Comparison of ENCODE assay signal across 15 cellular contexts in genomic region chr14:60658909-60659585, GRCh38. TPM values are rescaled to one million over a fixed set of nuclear protein-coding genes. Genes with fewer than 3 reads are reported as not detected.
A peak's percentile ranks its signal among the peaks of the same experiment; 100 is the strongest.
DNase-seq lines count a peak whose midpoint lies in the region; ATAC-seq, FAIRE-seq and TF ChIP-seq lines count a peak whose summit lies in the region.
"Had no signal": no experiment of that assay in that cellular context is flagged by ENCODE, and none has a peak within 500 bp of the region (broad histone marks: within the 10 kb centered on the region; RNA-seq: fewer than 3 reads in every experiment).

No MANE protein-coding gene starts in this region.

- DNase-seq in DMS53 (lab: John Stamatoyannopoulos, UW) (peak; percentile 63), NCI-H2029 treated with DMSO at 0.1 percent for 48 hours (lab: John Stamatoyannopoulos, UW) (peak; percentile 79), WTC11 (ENCODE audit: low spot score) (no peak), MCF 10A (ENCODE audit: unreplicated experiment) (no peak), GM19239 (ENCODE audit: insufficient read length, low spot score) (no peak)
- DNase-seq: foreskin keratinocyte; stimulated activated CD4-positive, alpha-beta T cell treated with anti-CD3 and anti-CD28 coated beads, Interleukin-1b, Interleukin-23, amount 100 ng/mL, for 48 hours; T1000 had no signal

- TF ChIP-seq CTCF in WTC11 (IDR thresholded peaks at IDR 0.05) (no peak), MCF 10A (IDR thresholded peaks at IDR 0.05; ENCODE audit: unreplicated experiment) (no peak)

- POLR2A ChIA-PET in WTC11 (lab: Charles Lee), result no interaction called here
- POLR2A ChIA-PET in MCF 10A (lab: Yijun Ruan, JAX), result no interaction called here

- no peaks in the 10 kb centered on the region for H3K36me3 Mint-ChIP-seq in WTC11
- H3K36me3 Mint-ChIP-seq in MCF 10A (ENCODE audit: insufficient read depth, unreplicated experiment), result no peaks in the 10 kb centered on the region

- H3K9me3 ChIP-seq in neuron (ENCODE audit: low read length), result peaks cover 4% of the 10 kb centered on the region
- H3K9me3 ChIP-seq: neutrophil had no signal

- H3K27me3 Mint-ChIP-seq in WTC11 (ENCODE audit: low read depth) (peaks cover 73% of the 10 kb centered on the region), MCF 10A (ENCODE audit: insufficient read depth, unreplicated experiment) (peaks cover 2% of the 10 kb centered on the region)

- no TSS peak for BruUV-seq in MCF 10A (replicated peaks; lab: Mats Ljungman, UMichigan)

- H2AFZ ChIP-seq in neuron (ENCODE audit: low read depth, low read length), result peak overlapping the region; percentile 2

- intact Hi-C loops in MCF 10A (cut with micrococcal nuclease), result loop anchor here (10.0 kb wide), 1 partner anchor 536 kb away; no protein-coding TSS in a partner anchor

- no peak for FAIRE-seq in GM19239 (lab: Jason Lieb, UNC)
- FAIRE-seq: keratinocyte had no signal

- peaks cover 40% of the 10 kb centered on the region for H3K27me3 ChIP-seq in neuron (ENCODE audit: insufficient read depth, low read length)

- no peaks in the 10 kb centered on the region for H3K9me3 Mint-ChIP-seq in WTC11
- H3K9me3 Mint-ChIP-seq in MCF 10A (ENCODE audit: unreplicated experiment), result no peaks in the 10 kb centered on the region
- H3K9me3 Mint-ChIP-seq: stimulated activated naive CD8-positive, alpha-beta T cell treated with anti-CD3 and anti-CD28 coated beads, Interleukin-15, Interleukin-2, amounts not matched to agents 100 ng/mL and 50 ng/mL, for 24 hours had no signal

- no peak overlapping the region for H3K4me3 ChIP-seq in neuron (ENCODE audit: low read length)

- no peak overlapping the region for H3K27ac Mint-ChIP-seq in WTC11
- no peak overlapping the region for H3K27ac Mint-ChIP-seq in MCF 10A (ENCODE audit: low read depth, unreplicated experiment)
- H3K27ac Mint-ChIP-seq: stimulated activated naive CD8-positive, alpha-beta T cell treated with anti-CD3 and anti-CD28 coated beads, Interleukin-15, Interleukin-2, amounts not matched to agents 100 ng/mL and 50 ng/mL, for 24 hours had no signal

- peaks cover 10% of the 10 kb centered on the region for H3K4me1 ChIP-seq in neuron (ENCODE audit: insufficient read depth, low read length)

- H3K36me3 ChIP-seq in neuron (ENCODE audit: insufficient read depth, low read length), result no peaks in the 10 kb centered on the region
- H3K36me3 ChIP-seq: neutrophil had no signal

- H3K4me1 Mint-ChIP-seq in WTC11 (peaks cover 40% of the 10 kb centered on the region), MCF 10A (ENCODE audit: insufficient read depth, unreplicated experiment) (no peaks in the 10 kb centered on the region)

- peak overlapping the region; percentile 75 for H3K4me3 Mint-ChIP-seq in WTC11
- no peak overlapping the region for H3K4me3 Mint-ChIP-seq in MCF 10A (ENCODE audit: unreplicated experiment)

- ATAC-seq in WTC11, result no peak
- no peak for ATAC-seq in GM18858 (IDR thresholded peaks at IDR 0.05; ENCODE audit: unreplicated experiment)
- ATAC-seq in HG03175 (IDR thresholded peaks at IDR 0.05; ENCODE audit: unreplicated experiment), result no peak
- ATAC-seq: foreskin keratinocyte had no signal

- CTCF ChIA-PET in WTC11 (lab: Charles Lee), result interaction anchor here (0.9 kb wide), 1 partner anchor 622 kb away, joined by 3 read pairs; the partner anchor contains the start of gene TMEM30B
- CTCF ChIA-PET in MCF 10A (lab: Yijun Ruan, JAX), result interaction anchor here (0.6 kb wide), 1 partner anchor 509 kb away, joined by 3 read pairs; no protein-coding TSS in a partner anchor

TF ChIP-seq in WTC11, 78 proteins besides CTCF, POLR2A, EP300 and RAD21:
- TF ChIP-seq ZNF219 (CRISPR knock-in tag; IDR thresholded peaks at IDR 0.05; ENCODE audit: borderline replicate concordance) (no peak), JAZF1 (CRISPR knock-in tag; IDR thresholded peaks at IDR 0.05) (no peak), CREM (CRISPR knock-in tag; IDR thresholded peaks at IDR 0.05) (no peak), MLX (CRISPR knock-in tag; IDR thresholded peaks at IDR 0.05) (no peak), ERG (CRISPR knock-in tag; IDR thresholded peaks at IDR 0.05) (no peak), GTF2I (CRISPR knock-in tag; conservative IDR thresholded peaks at IDR 0.05) (no peak), IRF2 (CRISPR knock-in tag; IDR thresholded peaks at IDR 0.05; ENCODE audit: borderline replicate concordance, low read depth) (no peak), NFYB (CRISPR knock-in tag; conservative IDR thresholded peaks at IDR 0.05; ENCODE audit: low read depth) (no peak), FOXP4 (CRISPR knock-in tag; IDR thresholded peaks at IDR 0.05) (no peak)

RNA-seq across cellular contexts. Expression of gene SIX1, which starts 9.8 kb away (rescaled TPM):
- total RNA-seq in WTC11 (2021), result 0.21 to 0.59 TPM (median 0.30 TPM) in 3 replicates
- 0.29 and 0.33 TPM in 2 replicates for total RNA-seq in MCF 10A (2022)
- total RNA-seq: activated CD8-positive, alpha-beta memory T cell treated with anti-CD3 and anti-CD28 coated beads for 36 hours; foreskin keratinocyte had no signal

Comparison
In these comparisons a context has a peak if more than half of its experiments do, and no peak if none do; other contexts are left out.
1. DNase-seq: peak in DMS53 (single experiment) and NCI-H2029 treated with DMSO at 0.1 percent for 48 hours (single experiment); none in WTC11 (single experiment), MCF 10A (single experiment) and GM19239 (single experiment).